10 cellular contexts compared by ENCODE assay signal in genomic region chr6:163984446-163984936, GRCh38.
DNase-seq lines count a peak whose midpoint lies in the region; ATAC-seq and TF ChIP-seq lines count a peak whose summit lies in the region.
"Had no signal": no experiment of that assay in that cellular context is flagged by ENCODE, and none has a peak within 500 bp of the region (broad histone marks: within the 10 kb centered on the region; RNA-seq: fewer than 3 reads in every experiment).

No MANE protein-coding gene starts in this region.

- no peak overlapping the region for H3K27ac ChIP-seq in uterus
- no peak overlapping the region for H3K27ac ChIP-seq in CD4-positive, alpha-beta memory T cell (ENCODE audit: low read depth, low read length)

- H3K4me1 ChIP-seq in uterus: no peaks in the 10 kb centered on the region
- H3K4me1 ChIP-seq in CD4-positive, alpha-beta memory T cell (ENCODE audit: insufficient read depth, low read length): peaks cover 3% of the 10 kb centered on the region

- no peak overlapping the region for H3K4me3 ChIP-seq in uterus
- H3K4me3 ChIP-seq in CD4-positive, alpha-beta memory T cell (ENCODE audit: low read length in 2 of 2): no peak overlapping the region

- peak overlapping the region; percentile 51 for H3K4me3 Mint-ChIP-seq in T-helper 17 cell
- H3K4me3 Mint-ChIP-seq in CD4-positive, alpha-beta memory T cell: peak overlapping the region in 4 of 8 donors; percentile 32 to 49 (median 40)

- DNase-seq in T-helper 17 cell: no peak
- DNase-seq in pons (ENCODE audit: low spot score): peak; percentile 43
- DNase-seq in uterus: no peak
- no peak for DNase-seq in activated naive CD4-positive, alpha-beta T cell treated with anti-CD3 and anti-CD28 coated beads, Interleukin-2, amount 50 U/mL, for 72 hours (ENCODE audit: low spot score in 2 of 2)
- DNase-seq in CD4-positive, alpha-beta memory T cell: no peak
- DNase-seq: activated CD4-positive, alpha-beta T cell treated with anti-CD3 and anti-CD28 coated beads for 1 hour; DMS153; Right ventricle myocardium superior had no signal

- H3K4me1 Mint-ChIP-seq in T-helper 17 cell: peaks cover 10% of the 10 kb centered on the region
- peaks cover 4 to 12% (median 6%) of the 10 kb centered on the region in 4 donors for H3K4me1 Mint-ChIP-seq in CD4-positive, alpha-beta memory T cell

- POLR2A ChIA-PET in CD4-positive, alpha-beta memory T cell (lab: Charles Lee; ENCODE audit: partially characterized antibody): no interaction called here

- ATAC-seq in GM19324 (IDR thresholded peaks at IDR 0.05; ENCODE audit: low FRiP score, unreplicated experiment) (peak; percentile 48), HG03175 (IDR thresholded peaks at IDR 0.05; ENCODE audit: unreplicated experiment) (peak; percentile 81), T-helper 17 cell (no peak)
- no peak for ATAC-seq in activated naive CD4-positive, alpha-beta T cell treated with anti-CD3 and anti-CD28 coated beads, Interleukin-2, amount 50 U/mL, for 72 hours

- no peaks in the 10 kb centered on the region for H3K9me3 ChIP-seq in T-helper 17 cell (ENCODE audit: control insufficient read depth, low read length, poor library complexity, severe bottlenecking)
- H3K9me3 ChIP-seq in uterus: no peaks in the 10 kb centered on the region
- no peaks in the 10 kb centered on the region for H3K9me3 ChIP-seq in CD4-positive, alpha-beta memory T cell (ENCODE audit: control insufficient read depth in 1 of 2, low read length in 2 of 2)

- intact Hi-C loops in uterus (cut with DNase I; ENCODE audit: low total_unique reads): no loop called here
- intact Hi-C loops in CD4-positive, alpha-beta memory T cell (cut with micrococcal nuclease): no loop called here

- peaks cover 28% of the 10 kb centered on the region for H3K27me3 Mint-ChIP-seq in T-helper 17 cell
- peaks cover 4 to 12% of the 10 kb centered on the region in 2 donors for H3K27me3 Mint-ChIP-seq in CD4-positive, alpha-beta memory T cell

- H3K9me3 Mint-ChIP-seq in activated naive CD4-positive, alpha-beta T cell treated with anti-CD3 and anti-CD28 coated beads, Interleukin-2, amount 50 U/mL, for 72 hours: no peaks in the 10 kb centered on the region
- H3K9me3 Mint-ChIP-seq in CD4-positive, alpha-beta memory T cell: peaks cover 0 to 2% (median 0%) of the 10 kb centered on the region in 8 donors

- H3K27ac Mint-ChIP-seq in T-helper 17 cell: no peak overlapping the region
- H3K27ac Mint-ChIP-seq in activated naive CD4-positive, alpha-beta T cell treated with anti-CD3 and anti-CD28 coated beads, Interleukin-2, amount 50 U/mL, for 72 hours: no peak overlapping the region
- no peak overlapping the region for H3K27ac Mint-ChIP-seq in CD4-positive, alpha-beta memory T cell

- CTCF ChIA-PET in CD4-positive, alpha-beta memory T cell (lab: Charles Lee; ENCODE audit: partially characterized antibody): no interaction called here

- H3K27me3 ChIP-seq in uterus: no peaks in the 10 kb centered on the region
- no peaks in the 10 kb centered on the region for H3K27me3 ChIP-seq in CD4-positive, alpha-beta memory T cell (ENCODE audit: insufficient read depth, low read length)

- no peak for TF ChIP-seq POLR2A in uterus (IDR thresholded peaks at IDR 0.05)

- TF ChIP-seq CTCF in uterus (IDR thresholded peaks at IDR 0.05): no peak

- H3K36me3 ChIP-seq in uterus: no peaks in the 10 kb centered on the region
- H3K36me3 ChIP-seq in CD4-positive, alpha-beta memory T cell (ENCODE audit: insufficient read depth, low read length): no peaks in the 10 kb centered on the region

- H3K36me3 Mint-ChIP-seq in T-helper 17 cell (ENCODE audit: low read depth): no peaks in the 10 kb centered on the region
- H3K36me3 Mint-ChIP-seq in activated naive CD4-positive, alpha-beta T cell treated with anti-CD3 and anti-CD28 coated beads, Interleukin-2, amount 50 U/mL, for 72 hours: no peaks in the 10 kb centered on the region
- H3K36me3 Mint-ChIP-seq in CD4-positive, alpha-beta memory T cell: no peaks in the 10 kb centered on the region

Comparison
In these comparisons a context has a peak if more than half of its experiments do, and no peak if none do; other contexts are left out.
1. ATAC-seq: peak in GM19324 (single experiment) and HG03175 (single experiment); none in T-helper 17 cell (single experiment) and activated naive CD4-positive, alpha-beta T cell treated with anti-CD3 and anti-CD28 coated beads, Interleukin-2, amount 50 U/mL, for 72 hours (0 of 2).